In the genomic region with DNA sequence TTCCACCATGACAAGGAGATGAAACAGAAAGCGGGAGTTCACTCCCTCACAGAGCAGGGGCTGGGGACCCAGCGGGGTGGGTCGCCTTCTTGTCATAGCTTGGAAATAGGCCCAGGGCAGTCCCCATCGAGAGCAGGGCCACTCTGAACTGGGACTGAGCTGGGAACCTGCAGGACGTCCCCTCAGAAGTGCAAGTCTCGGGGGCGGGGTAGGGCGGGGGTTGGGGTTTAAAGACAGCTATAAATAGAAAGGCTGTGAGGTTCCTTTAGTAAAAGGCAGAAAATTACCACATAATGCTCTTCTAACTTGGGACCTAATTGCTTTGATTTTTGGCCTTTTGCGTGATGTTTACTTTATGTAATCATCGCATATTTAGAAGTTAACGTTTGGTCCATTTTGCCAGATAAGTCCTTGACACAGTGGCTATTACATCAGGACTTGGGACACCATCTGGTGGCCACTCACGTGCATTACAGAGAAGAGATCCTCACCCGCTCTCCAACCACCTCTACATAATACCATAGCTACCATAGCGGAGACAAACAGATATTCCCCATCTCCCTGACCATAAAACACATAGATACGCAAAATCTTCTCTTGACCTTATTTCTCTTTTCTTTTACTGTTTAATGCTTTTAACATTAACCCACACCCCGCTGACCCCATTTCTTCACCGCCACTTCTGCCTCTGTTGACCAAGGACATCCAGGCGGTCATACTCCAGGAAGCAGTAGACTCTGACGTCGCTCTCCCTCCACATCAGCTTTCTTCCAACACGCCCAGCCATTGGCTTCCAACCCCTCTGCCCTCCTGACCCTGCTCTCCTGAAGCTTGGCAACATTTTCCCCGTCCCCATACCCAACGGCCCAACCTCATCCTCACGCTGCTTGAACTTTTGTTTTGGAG, we compare ENCODE assay signal across 8 cellular contexts. TPM values are rescaled to one million over a fixed set of nuclear protein-coding genes. Genes with fewer than 3 reads are reported as not detected.
A peak's percentile ranks its signal among the peaks of the same experiment; 100 is the strongest.
DNase-seq lines count a peak whose midpoint lies in the region; ATAC-seq and TF ChIP-seq lines count a peak whose summit lies in the region.

No MANE protein-coding gene starts in this region.

- H3K4me1 ChIP-seq in iPS-18a (ENCODE audit: control insufficient read depth, low read depth, low read length): peaks cover 16% of the 10 kb centered on the region

- peak overlapping the region in 1 of 3 donors; percentile 62 for H3K4me3 Mint-ChIP-seq in T-cell
- no peak overlapping the region for H3K4me3 Mint-ChIP-seq in MCF 10A (ENCODE audit: unreplicated experiment)

- peaks cover 61% of the 10 kb centered on the region for H3K36me3 Mint-ChIP-seq in T-cell
- H3K36me3 Mint-ChIP-seq in MCF 10A (ENCODE audit: insufficient read depth, unreplicated experiment): no peaks in the 10 kb centered on the region

- no peak for ATAC-seq in T-cell (replicated peaks in 1 of 4)
- ATAC-seq in omental fat pad (ENCODE audit: low FRiP score): no peak

- peaks cover 10% of the 10 kb centered on the region for H3K27me3 ChIP-seq in iPS-18a (ENCODE audit: control insufficient read depth, insufficient read depth, low read length)

- H3K27ac ChIP-seq in iPS-18a (ENCODE audit: low read length): no peak overlapping the region

- H3K9me3 Mint-ChIP-seq in T-cell: no peaks in the 10 kb centered on the region
- H3K9me3 Mint-ChIP-seq in MCF 10A (ENCODE audit: unreplicated experiment): no peaks in the 10 kb centered on the region

- TF ChIP-seq CTCF in LNCAP (IDR thresholded peaks at IDR 0.05) (peak; percentile 86), MCF 10A (IDR thresholded peaks at IDR 0.05; ENCODE audit: unreplicated experiment) (peak; percentile 53), omental fat pad (IDR thresholded peaks at IDR 0.05) (peak in 1 of 3 donors; percentile 30)

- BruUV-seq in MCF 10A (replicated peaks; lab: Mats Ljungman, UMichigan): no TSS peak

- H3K27me3 Mint-ChIP-seq in T-cell (no peaks in the 10 kb centered on the region), MCF 10A (ENCODE audit: insufficient read depth, unreplicated experiment) (peaks cover 10% of the 10 kb centered on the region)

- H3K36me3 ChIP-seq in iPS-18a (ENCODE audit: control insufficient read depth, low read depth, low read length): no peaks in the 10 kb centered on the region

- intact Hi-C loops in MCF 10A (cut with micrococcal nuclease): loop anchor here (5.0 kb wide), 1 partner anchor 102 kb away; no protein-coding TSS in a partner anchor

- H3K9me3 ChIP-seq in iPS-18a (ENCODE audit: control insufficient read depth, low read depth, low read length): no peaks in the 10 kb centered on the region

- POLR2A ChIA-PET in T-cell (lab: Charles Lee) (interaction anchor here (0.5 to 1.0 kb wide), 3 partner anchors 9 to 149 kb away, joined by 3 read pairs; partner anchors contain the start of gene PIK3R5 (in 1 of the 2)), MCF 10A (lab: Yijun Ruan, JAX) (interaction anchor here (0.7 kb wide), 1 partner anchor 17 kb away, joined by 3 read pairs; no protein-coding TSS in a partner anchor)

- peaks cover 55 to 61% (median 57%) of the 10 kb centered on the region in 3 donors for H3K4me1 Mint-ChIP-seq in T-cell
- no peaks in the 10 kb centered on the region for H3K4me1 Mint-ChIP-seq in MCF 10A (ENCODE audit: insufficient read depth, unreplicated experiment)

- peak overlapping the region; percentile 47 for H3K4me3 ChIP-seq in iPS-18a (ENCODE audit: low read length)

- H3K9ac ChIP-seq in iPS-18a (ENCODE audit: low read length): peak overlapping the region; percentile 25

- H3K27ac Mint-ChIP-seq in T-cell (peak overlapping the region; percentile 44 to 46), MCF 10A (ENCODE audit: low read depth, unreplicated experiment) (no peak overlapping the region)

- DNase-seq in activated effector memory CD4-positive, alpha-beta T cell treated with anti-CD3 and anti-CD28 coated beads, Interleukin-2, amount 50 U/mL, for 16 hours: peak; percentile 74
- DNase-seq in activated effector memory CD4-positive, alpha-beta T cell treated with Interleukin-2 at 50 U/mL for 16 hours: no peak
- peak in 27 of 34 experiments; percentile 17 to 59 (median 44) for DNase-seq in T-cell
- DNase-seq in MCF 10A (ENCODE audit: unreplicated experiment): peak; percentile 60
- peak; percentile 44 for DNase-seq in smooth muscle cell of the brain vasculature (ENCODE audit: low read depth, low spot score)
- DNase-seq in omental fat pad (ENCODE audit: low spot score): no peak

- CTCF ChIA-PET in T-cell (lab: Charles Lee): interaction anchor here (0.6 to 1.7 kb wide), 6 partner anchors 9 to 110 kb away, joined by 3 to 5 read pairs (median 4); partner anchors contain the start of gene PIK3R6 (in 1 of the 2)
- CTCF ChIA-PET in MCF 10A (lab: Yijun Ruan, JAX): interaction anchor here (0.5 to 3.2 kb wide), 30 partner anchors 9 to 511 kb away, joined by 3 to 15 read pairs (median 4); no protein-coding TSS in a partner anchor

RNA-seq across cellular contexts. Expression of gene PIK3R6, which starts 27.5 kb away (rescaled TPM):
- total RNA-seq in T-cell: 1 to 10 TPM in 2 of 5 donors, under 1 TPM in 3; 0.53 to 1.4 (median 0.72) TPM
- not detected in 2 replicates for total RNA-seq in MCF 10A (2022)
- total RNA-seq in omental fat pad: 1 to 10 TPM in 2 of 4 donors, under 1 TPM in 2; 0.56 to 3.5 (median 1.5) TPM

Comparison
In these comparisons a context has a peak if more than half of its experiments do, and no peak if none do; other contexts are left out.
1. DNase-seq: peak in activated effector memory CD4-positive, alpha-beta T cell treated with anti-CD3 and anti-CD28 coated beads, Interleukin-2, amount 50 U/mL, for 16 hours (single experiment), T-cell (27 of 34), MCF 10A (single experiment) and smooth muscle cell of the brain vasculature (single experiment); none in activated effector memory CD4-positive, alpha-beta T cell treated with Interleukin-2 at 50 U/mL for 16 hours (single experiment) and omental fat pad (single experiment).